ENCODE assay signal across 1 cellular context in genomic region chr2:112634874-112635157, GRCh38.
TF ChIP-seq lines count a peak whose summit lies in the region.

No MANE protein-coding gene starts in this region.

TF ChIP-seq in HepG2, 621 proteins besides CTCF, POLR2A, EP300 and RAD21:
- no peak for TF ChIP-seq RERE (CRISPR knock-in tag; IDR thresholded peaks at IDR 0.05; ENCODE audit: low read depth)
